ENCODE assay signal across 8 cellular contexts in the genomic region with DNA sequence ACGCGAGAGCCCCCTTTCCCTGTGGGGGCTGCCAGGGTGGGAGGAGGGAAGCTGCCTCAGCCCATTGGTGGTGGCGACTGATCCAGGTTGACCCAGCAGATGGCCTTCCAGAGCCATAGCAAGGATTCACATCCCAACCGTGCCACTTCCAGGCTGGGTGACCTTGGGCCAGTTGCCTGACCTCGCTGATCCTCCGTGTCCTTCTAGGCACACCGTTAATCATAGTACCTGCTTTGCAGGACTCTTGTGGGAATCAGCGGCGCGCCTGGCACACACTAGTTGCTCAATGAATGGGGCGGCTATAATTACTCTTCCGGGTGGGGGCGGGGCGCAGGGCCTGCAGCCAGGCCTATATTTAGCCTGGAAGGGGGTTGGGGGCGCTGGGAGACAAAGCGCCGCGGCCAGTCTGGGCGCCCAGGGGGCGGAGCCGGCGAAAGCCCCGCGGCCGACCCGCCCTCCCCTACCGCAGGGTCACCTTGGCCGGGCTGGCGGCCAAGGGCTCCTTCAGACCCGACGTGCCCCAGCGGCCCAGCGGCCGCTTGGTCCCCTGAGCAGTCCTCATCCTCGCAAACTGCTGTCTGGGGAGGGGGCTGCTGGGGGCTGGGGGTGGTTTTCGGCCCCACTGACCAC. TPM values are rescaled to one million over a fixed set of nuclear protein-coding genes. Genes with fewer than 3 reads are reported as not detected.
DNase-seq lines count a peak whose midpoint lies in the region; ATAC-seq and TF ChIP-seq lines count a peak whose summit lies in the region.

No MANE protein-coding gene starts in this region.

- no peak overlapping the region for H3K27ac Mint-ChIP-seq in activated T-helper 2 cell treated with anti-CD3 and anti-CD28 coated beads, Interferon-gamma antibody, Interleukin-2, Interleukin-4, amounts not matched to agents 10 μg/mL and 5 μg/mL and 100 μg/mL, durations not matched to agents 14 hours and 24 hours and 36 hours

- no peaks in the 10 kb centered on the region for H3K9me2 ChIP-seq in SK-N-SH
- no peaks in the 10 kb centered on the region for H3K9me2 ChIP-seq in OCI-LY1 (ENCODE audit: low read depth, low read length)

- peaks cover 6% of the 10 kb centered on the region for H3K4me1 Mint-ChIP-seq in activated T-helper 2 cell treated with anti-CD3 and anti-CD28 coated beads, Interferon-gamma antibody, Interleukin-2, Interleukin-4, amounts not matched to agents 10 μg/mL and 5 μg/mL and 100 μg/mL, durations not matched to agents 14 hours and 24 hours and 36 hours (ENCODE audit: low read depth)

- TF ChIP-seq CTCF in SK-N-SH (IDR thresholded peaks at IDR 0.05) (no peak), OCI-LY1 (IDR thresholded peaks at IDR 0.05; ENCODE audit: low read length) (no peak)

- 70% methylated on average over 11 of the region's 36 CpGs for whole genome bisulfite sequencing in SK-N-SH (ENCODE audit: low lambda C conversion rate)

- no peaks in the 10 kb centered on the region for H3K9me3 Mint-ChIP-seq in activated T-helper 2 cell treated with anti-CD3 and anti-CD28 coated beads, Interferon-gamma antibody, Interleukin-2, Interleukin-4, amounts not matched to agents 10 μg/mL and 5 μg/mL and 100 μg/mL, durations not matched to agents 14 hours and 24 hours and 36 hours

- CTCF ChIA-PET in SK-N-SH (lab: Yijun Ruan, JAX): interaction anchor here (0.8 to 4.8 kb wide), 7 partner anchors 18 to 221 kb away, joined by 3 to 27 read pairs (median 3); a partner anchor contains a TSS

- H3K4me3 Mint-ChIP-seq in activated T-helper 2 cell treated with anti-CD3 and anti-CD28 coated beads, Interferon-gamma antibody, Interleukin-2, Interleukin-4, amounts not matched to agents 10 μg/mL and 5 μg/mL and 100 μg/mL, durations not matched to agents 14 hours and 24 hours and 36 hours (ENCODE audit: low read depth): no peak overlapping the region

- intact Hi-C loops in activated T-helper 2 cell treated with anti-CD3 and anti-CD28 coated beads, Interferon-gamma antibody, Interleukin-2, Interleukin-4, amounts not matched to agents 10 μg/mL and 5 μg/mL and 100 μg/mL, durations not matched to agents 14 hours and 24 hours and 36 hours (cut with micrococcal nuclease): no loop called here

- H3K36me3 Mint-ChIP-seq in activated T-helper 2 cell treated with anti-CD3 and anti-CD28 coated beads, Interferon-gamma antibody, Interleukin-2, Interleukin-4, amounts not matched to agents 10 μg/mL and 5 μg/mL and 100 μg/mL, durations not matched to agents 14 hours and 24 hours and 36 hours (ENCODE audit: low read depth): no peaks in the 10 kb centered on the region

- ATAC-seq in SK-N-SH treated with all-trans-retinoic acid at 6 μM for 48 hours: no peak

- peaks cover 0 to 28% of the 10 kb centered on the region in 2 experiments; a peak in 1 of 4 replicates for H3K4me1 ChIP-seq in SK-N-SH (ENCODE audit: control insufficient read depth in 1 of 2, insufficient read depth in 2 of 2, low read depth in 1 of 2, low read length in 1 of 2)
- H3K4me1 ChIP-seq in OCI-LY1 (ENCODE audit: insufficient read depth, low read length, severe bottlenecking): peaks cover 24% of the 10 kb centered on the region

- H3K27ac ChIP-seq in SK-N-SH (ENCODE audit: low read depth in 2 of 2, low read length in 1 of 2) (no peak overlapping the region), OCI-LY1 (ENCODE audit: low read depth, low read length, poor library complexity, severe bottlenecking) (no peak overlapping the region)

- no peaks in the 10 kb centered on the region for H3F3A ChIP-seq in SK-N-SH (replicated peaks; ENCODE audit: insufficient read depth)
- H3F3A ChIP-seq in OCI-LY1 (ENCODE audit: insufficient read depth, low read length): no peaks in the 10 kb centered on the region

- H2AFZ ChIP-seq in SK-N-SH (ENCODE audit: low read depth) (no peak overlapping the region), OCI-LY1 (ENCODE audit: low read length) (no peak overlapping the region)

- H3K79me2 ChIP-seq in SK-N-SH (ENCODE audit: insufficient read depth): no peaks in the 10 kb centered on the region
- H3K79me2 ChIP-seq in OCI-LY1 (ENCODE audit: insufficient read depth, low read length): no peaks in the 10 kb centered on the region

- peaks cover 2% of the 10 kb centered on the region for H3K27me3 Mint-ChIP-seq in activated T-helper 2 cell treated with anti-CD3 and anti-CD28 coated beads, Interferon-gamma antibody, Interleukin-2, Interleukin-4, amounts not matched to agents 10 μg/mL and 5 μg/mL and 100 μg/mL, durations not matched to agents 14 hours and 24 hours and 36 hours (ENCODE audit: low read depth)

- H3K4me3 ChIP-seq in SK-N-SH (ENCODE audit: low read depth in 2 of 2, low read length in 1 of 2) (no peak overlapping the region), OCI-LY1 (ENCODE audit: low read depth, low read length, poor library complexity, severe bottlenecking) (peak overlapping the region; percentile 42)

- H4K20me1 ChIP-seq in SK-N-SH (ENCODE audit: insufficient read depth) (no peaks in the 10 kb centered on the region), OCI-LY1 (ENCODE audit: insufficient read depth, low read length) (no peaks in the 10 kb centered on the region)

- H3K36me3 ChIP-seq in SK-N-SH (replicated peaks in 1 of 2; ENCODE audit: control insufficient read depth in 1 of 2, insufficient read depth in 2 of 2, low read length in 1 of 2) (no peaks in the 10 kb centered on the region), OCI-LY1 (ENCODE audit: insufficient read depth, low read length) (no peaks in the 10 kb centered on the region)

- peak; percentile 33 for TF ChIP-seq RAD21 in SK-N-SH (IDR thresholded peaks at IDR 0.05; ENCODE audit: low read length)

- H3K4me2 ChIP-seq in SK-N-SH: no peak overlapping the region
- H3K4me2 ChIP-seq in OCI-LY1 (ENCODE audit: low read length): peak overlapping the region; percentile 61

- no peaks in the 10 kb centered on the region for H3K27me3 ChIP-seq in SK-N-SH (ENCODE audit: insufficient read depth)
- no peaks in the 10 kb centered on the region; the same call in 1 of the 2 replicates for H3K27me3 ChIP-seq in OCI-LY1 (ENCODE audit: insufficient read depth, low read length)

- POLR2A ChIA-PET in SK-N-SH (lab: Yijun Ruan, JAX): no interaction called here

- no peak for TF ChIP-seq EP300 in SK-N-SH (IDR thresholded peaks at IDR 0.05; ENCODE audit: borderline replicate concordance in 1 of 2, low read depth in 1 of 2, low read length in 1 of 2)

- H3K9me3 ChIP-seq in SK-N-SH: no peaks in the 10 kb centered on the region
- no peaks in the 10 kb centered on the region for H3K9me3 ChIP-seq in OCI-LY1 (ENCODE audit: low read length)

- DNase-seq in SK-N-SH (peak; percentile 77), astrocyte of the hippocampus (ENCODE audit: low read depth, low spot score) (peak; percentile 89), iris pigment epithelial cell (ENCODE audit: low read depth) (peak; percentile 73), NCI-H187 (lab: John Stamatoyannopoulos, UW) (no peak)
- DNase-seq in stimulated activated CD4-positive, alpha-beta T cell treated with anti-CD3 and anti-CD28 coated beads, Interleukin-15, amount 100 ng/mL, for 24 hours: peak; percentile 60
- DNase-seq in activated T-helper 2 cell treated with anti-CD3 and anti-CD28 coated beads, Interferon-gamma antibody, Interleukin-2, Interleukin-4, amounts not matched to agents 10 μg/mL and 5 μg/mL and 100 μg/mL, durations not matched to agents 14 hours and 24 hours and 36 hours (ENCODE audit: low spot score): no peak

- H3K9ac ChIP-seq in SK-N-SH (no peak overlapping the region), OCI-LY1 (ENCODE audit: low read length) (peak overlapping the region; percentile 28; the same call in 1 of the 2 replicates)

TF ChIP-seq in SK-N-SH treated with all-trans-retinoic acid at 6 μM for 48 hours, 23 proteins besides CTCF, POLR2A, EP300 and RAD21 (continues in another document):
- TF ChIP-seq ESRRG (CRISPR knock-in tag; IDR thresholded peaks at IDR 0.05) (no peak), PPARA (CRISPR knock-in tag; IDR thresholded peaks at IDR 0.05; ENCODE audit: borderline replicate concordance) (no peak), ZC3H10 (CRISPR knock-in tag; IDR thresholded peaks at IDR 0.05) (no peak)

RNA-seq across cellular contexts. Expression of a gene that starts 5.1 kb away (rescaled TPM):
- 0.05 and 0.23 TPM in 2 replicates for polyA plus RNA-seq in SK-N-SH (2012; rRNA removed)
- polyA plus RNA-seq in SK-N-SH (2012; cell fraction: cytosol; rRNA removed): 0.03 and 0.08 TPM in 2 replicates
- 0.06 and 0.11 TPM in 2 replicates for polyA plus RNA-seq in SK-N-SH (2012; cell fraction: nucleus; rRNA removed)
- total RNA-seq in activated T-helper 2 cell treated with anti-CD3 and anti-CD28 coated beads, Interferon-gamma antibody, Interleukin-2, Interleukin-4, amounts not matched to agents 10 μg/mL and 5 μg/mL and 100 μg/mL, durations not matched to agents 14 hours and 24 hours and 36 hours: not detected in 2 replicates

RNA-seq across cellular contexts. Expression of a gene that starts 8.7 kb away (rescaled TPM):
- not detected in 2 replicates for polyA plus RNA-seq in SK-N-SH (2012; rRNA removed)
- not detected in 2 replicates for polyA plus RNA-seq in SK-N-SH (2012; cell fraction: cytosol; rRNA removed)
- not detected in 2 replicates for polyA plus RNA-seq in SK-N-SH (2012; cell fraction: nucleus; rRNA removed)
- not detected in 2 replicates for total RNA-seq in activated T-helper 2 cell treated with anti-CD3 and anti-CD28 coated beads, Interferon-gamma antibody, Interleukin-2, Interleukin-4, amounts not matched to agents 10 μg/mL and 5 μg/mL and 100 μg/mL, durations not matched to agents 14 hours and 24 hours and 36 hours

RNA-seq across cellular contexts. Expression of a gene that starts 9.1 kb away (rescaled TPM):
- polyA plus RNA-seq in SK-N-SH (2012; rRNA removed): 0.03 TPM in 2 replicates
- polyA plus RNA-seq in SK-N-SH (2012; cell fraction: cytosol; rRNA removed): 0.01 TPM in 1 of 2 replicates, not detected in the other
- polyA plus RNA-seq in SK-N-SH (2012; cell fraction: nucleus; rRNA removed): 0.24 and 0.46 TPM in 2 replicates
- not detected in 2 replicates for total RNA-seq in activated T-helper 2 cell treated with anti-CD3 and anti-CD28 coated beads, Interferon-gamma antibody, Interleukin-2, Interleukin-4, amounts not matched to agents 10 μg/mL and 5 μg/mL and 100 μg/mL, durations not matched to agents 14 hours and 24 hours and 36 hours

RNA-seq across cellular contexts. Expression of a gene that starts 30.9 kb away (rescaled TPM):
- 0.37 and 0.41 TPM in 2 replicates for polyA plus RNA-seq in SK-N-SH (2012; rRNA removed)
- 0.18 and 0.25 TPM in 2 replicates for polyA plus RNA-seq in SK-N-SH (2012; cell fraction: cytosol; rRNA removed)
- 2.0 and 2.4 TPM in 2 replicates for polyA plus RNA-seq in SK-N-SH (2012; cell fraction: nucleus; rRNA removed)
- total RNA-seq in activated T-helper 2 cell treated with anti-CD3 and anti-CD28 coated beads, Interferon-gamma antibody, Interleukin-2, Interleukin-4, amounts not matched to agents 10 μg/mL and 5 μg/mL and 100 μg/mL, durations not matched to agents 14 hours and 24 hours and 36 hours: not detected in 2 replicates

RNA-seq across cellular contexts. Expression of a gene that starts 36.8 kb away (rescaled TPM):
- polyA plus RNA-seq in SK-N-SH (2012; rRNA removed): 54.1 and 56.4 TPM in 2 replicates
- polyA plus RNA-seq in SK-N-SH (2012; cell fraction: cytosol; rRNA removed): 13.7 and 23.4 TPM in 2 replicates
- polyA plus RNA-seq in SK-N-SH (2012; cell fraction: nucleus; rRNA removed): 205 and 268 TPM in 2 replicates
- 65.7 and 67.8 TPM in 2 replicates for total RNA-seq in activated T-helper 2 cell treated with anti-CD3 and anti-CD28 coated beads, Interferon-gamma antibody, Interleukin-2, Interleukin-4, amounts not matched to agents 10 μg/mL and 5 μg/mL and 100 μg/mL, durations not matched to agents 14 hours and 24 hours and 36 hours

Comparison
In these comparisons a context has a peak if more than half of its experiments do, and no peak if none do; other contexts are left out.
1. DNase-seq: peak in SK-N-SH (single experiment), astrocyte of the hippocampus (single experiment), iris pigment epithelial cell (single experiment) and stimulated activated CD4-positive, alpha-beta T cell treated with anti-CD3 and anti-CD28 coated beads, Interleukin-15, amount 100 ng/mL, for 24 hours (single experiment); none in NCI-H187 (0 of 2) and activated T-helper 2 cell treated with anti-CD3 and anti-CD28 coated beads, Interferon-gamma antibody, Interleukin-2, Interleukin-4, amounts not matched to agents 10 μg/mL and 5 μg/mL and 100 μg/mL, durations not matched to agents 14 hours and 24 hours and 36 hours (single experiment).